Comparison of ENCODE assay signal across 9 cellular contexts in genomic region chr6:30515106-30515505, GRCh38. TPM values are rescaled to one million over a fixed set of nuclear protein-coding genes. Genes with fewer than 3 reads are reported as not detected.
DNase-seq lines count a peak whose midpoint lies in the region; ATAC-seq, FAIRE-seq and TF ChIP-seq lines count a peak whose summit lies in the region.
"Had no signal": no experiment of that assay in that cellular context is flagged by ENCODE, and none has a peak within 500 bp of the region (broad histone marks: within the 10 kb centered on the region; RNA-seq: fewer than 3 reads in every experiment).

No MANE protein-coding gene starts in this region.

- H3K27ac ChIP-seq in breast epithelium (peak overlapping the region; percentile 92 to 98), adrenal gland (peak overlapping the region in 3 of 5 donors; percentile 16 to 81 (median 79)), upper lobe of left lung (peak overlapping the region; percentile 94 to 98 (median 96))

- H3K9me3 ChIP-seq in breast epithelium: no peaks in the 10 kb centered on the region
- no peaks in the 10 kb centered on the region for H3K9me3 ChIP-seq in adrenal gland (replicated peaks in 1 of 3)
- no peaks in the 10 kb centered on the region for H3K9me3 ChIP-seq in upper lobe of left lung

- H3K36me3 Mint-ChIP-seq in MCF 10A (ENCODE audit: insufficient read depth, unreplicated experiment) (no peaks in the 10 kb centered on the region), memory B cell (no peaks in the 10 kb centered on the region)

- H3K27me3 Mint-ChIP-seq in MCF 10A (ENCODE audit: insufficient read depth, unreplicated experiment) (no peaks in the 10 kb centered on the region), memory B cell (no peaks in the 10 kb centered on the region)

- H3K4me3 ChIP-seq in breast epithelium: no peak overlapping the region
- no peak overlapping the region for H3K4me3 ChIP-seq in adrenal gland
- H3K4me3 ChIP-seq in upper lobe of left lung: peak overlapping the region in 1 of 4 donors; percentile 48

- CTCF ChIA-PET in MCF 10A (lab: Yijun Ruan, JAX): interaction anchor here (2.3 kb wide), 1 partner anchor 17 kb away, joined by 9 read pairs; no protein-coding TSS in a partner anchor

- DNase-seq in breast epithelium (ENCODE audit: low spot score in 2 of 2) (no peak), MCF 10A (ENCODE audit: unreplicated experiment) (no peak), adrenal gland (peak in 1 of 7 donors; percentile 7), memory B cell (ENCODE audit: low spot score in 2 of 2) (no peak), upper lobe of left lung (no peak), NCI-H2081 (lab: John Stamatoyannopoulos, UW) (no peak), urothelium cell line (ENCODE audit: low spot score) (no peak), NCI-H524 treated with DMSO at 0.1 percent for 48 hours (lab: John Stamatoyannopoulos, UW) (no peak)
- DNase-seq: C1 segment of cervical spinal cord had no signal

- no peak for ATAC-seq in memory B cell (ENCODE audit: low read depth)
- no peak for ATAC-seq in upper lobe of left lung (ENCODE audit: low FRiP score in 2 of 2)

- no TSS peak for BruUV-seq in MCF 10A (replicated peaks; lab: Mats Ljungman, UMichigan)

- H3K36me3 ChIP-seq in breast epithelium (no peaks in the 10 kb centered on the region), adrenal gland (replicated peaks in 1 of 2) (no peaks in the 10 kb centered on the region), upper lobe of left lung (no peaks in the 10 kb centered on the region)

- H3K27me3 ChIP-seq in breast epithelium (no peaks in the 10 kb centered on the region), adrenal gland (no peaks in the 10 kb centered on the region), upper lobe of left lung (no peaks in the 10 kb centered on the region)

- H3K27ac Mint-ChIP-seq in MCF 10A (ENCODE audit: low read depth, unreplicated experiment) (no peak overlapping the region), memory B cell (peak overlapping the region; percentile 96)

- no peak for TF ChIP-seq CTCF in breast epithelium (IDR thresholded peaks at IDR 0.05)
- TF ChIP-seq CTCF in MCF 10A (IDR thresholded peaks at IDR 0.05; ENCODE audit: unreplicated experiment): no peak
- TF ChIP-seq CTCF in adrenal gland (IDR thresholded peaks at IDR 0.05): no peak
- no peak for TF ChIP-seq CTCF in upper lobe of left lung (IDR thresholded peaks at IDR 0.05)

- POLR2A ChIA-PET in MCF 10A (lab: Yijun Ruan, JAX): interaction anchor here (3.6 kb wide), 1 partner anchor 13 kb away, joined by 19 read pairs; no protein-coding TSS in a partner anchor

- FAIRE-seq in urothelium cell line (lab: Jason Lieb, UNC): no peak

- H3K4me1 Mint-ChIP-seq in MCF 10A (ENCODE audit: insufficient read depth, unreplicated experiment) (no peaks in the 10 kb centered on the region), memory B cell (peaks cover 30% of the 10 kb centered on the region)

- no peak for TF ChIP-seq POLR2A in breast epithelium (IDR thresholded peaks at IDR 0.05)
- no peak for TF ChIP-seq POLR2A in adrenal gland (IDR thresholded peaks at IDR 0.05)
- no peak for TF ChIP-seq POLR2A in upper lobe of left lung (IDR thresholded peaks at IDR 0.05)

- no peak for TF ChIP-seq EP300 in upper lobe of left lung (IDR thresholded peaks at IDR 0.05)

- H3K4me3 Mint-ChIP-seq in MCF 10A (ENCODE audit: unreplicated experiment) (no peak overlapping the region), memory B cell (peak overlapping the region; percentile 87)

- H3K9me3 Mint-ChIP-seq in MCF 10A (ENCODE audit: unreplicated experiment): no peaks in the 10 kb centered on the region
- H3K9me3 Mint-ChIP-seq in memory B cell: no peaks in the 10 kb centered on the region

- H3K4me1 ChIP-seq in breast epithelium (no peaks in the 10 kb centered on the region), adrenal gland (replicated peaks in 1 of 2) (no peaks in the 10 kb centered on the region), upper lobe of left lung (peaks cover 19 to 32% (median 27%) of the 10 kb centered on the region in 4 donors)

- 29 to 39% (median 34%) methylated on average over 4 of the region's 4 CpGs for WGBS in adrenal gland, 4 donors
- 58 to 60% methylated on average over 4 of the region's 4 CpGs for WGBS in upper lobe of left lung, 2 donors

- intact Hi-C loops in breast epithelium (cut with DNase I; ENCODE audit: low total_unique reads) (no loop called here), MCF 10A (cut with micrococcal nuclease) (no loop called here), adrenal gland (cut with DNase I) (no loop called here)

RNA-seq across cellular contexts. Expression of gene HLA-E, which starts 25.8 kb away (rescaled TPM):
- total RNA-seq in breast epithelium (100 to 1,000 TPM; 420 to 803 (median 575) TPM), MCF 10A (2022) (83.6 and 103 TPM in 2 replicates), adrenal gland (100 to 1,000 TPM; 289 to 667 (median 377) TPM), upper lobe of left lung (1,000 to 10,000 TPM in 2 of 6 donors, 100 to 1,000 TPM in 4; 553 to 1,296 (median 975) TPM)
- 100 to 1,000 TPM; 126 to 285 (median 261) TPM for polyA plus RNA-seq in adrenal gland

RNA-seq across cellular contexts. Expression of gene GNL1, which starts 41.2 kb away (rescaled TPM):
- total RNA-seq in breast epithelium (10 to 100 TPM; 39.7 to 51.2 (median 47.5) TPM), MCF 10A (2022) (69.1 and 76.8 TPM in 2 replicates), adrenal gland (10 to 100 TPM; 27.4 to 75.6 (median 57.7) TPM), upper lobe of left lung (10 to 100 TPM; 30.4 to 60.6 (median 51.2) TPM)
- polyA plus RNA-seq in adrenal gland: 10 to 100 TPM; 33.2 to 86.7 (median 72.5) TPM

RNA-seq across cellular contexts. Expression of gene PRR3, which starts 42.0 kb away (rescaled TPM):
- total RNA-seq in breast epithelium (10 to 100 TPM in 2 of 3 donors, 1 to 10 TPM in 1; 9.0 to 28.4 (median 12.1) TPM), MCF 10A (2022) (20.0 and 26.2 TPM in 2 replicates), adrenal gland (10 to 100 TPM in 4 of 8 donors, 1 to 10 TPM in 4; 1.8 to 14.7 (median 9.7) TPM), upper lobe of left lung (10 to 100 TPM in 1 of 6 donors, 1 to 10 TPM in 5; 6.0 to 13.6 (median 7.0) TPM)
- polyA plus RNA-seq in adrenal gland: 10 to 100 TPM; 20.3 to 25.5 (median 22.8) TPM

RNA-seq across cellular contexts. Expression of gene ABCF1, which starts 56.1 kb away (rescaled TPM):
- total RNA-seq in breast epithelium (10 to 100 TPM; 41.0 to 55.2 (median 51.5) TPM), MCF 10A (2022) (58.0 and 63.9 TPM in 2 replicates), adrenal gland (10 to 100 TPM; 24.6 to 53.1 (median 36.2) TPM), upper lobe of left lung (10 to 100 TPM; 41.2 to 57.6 (median 52.9) TPM)
- 10 to 100 TPM; 18.7 to 75.2 (median 41.3) TPM for polyA plus RNA-seq in adrenal gland
